In the genomic region with DNA sequence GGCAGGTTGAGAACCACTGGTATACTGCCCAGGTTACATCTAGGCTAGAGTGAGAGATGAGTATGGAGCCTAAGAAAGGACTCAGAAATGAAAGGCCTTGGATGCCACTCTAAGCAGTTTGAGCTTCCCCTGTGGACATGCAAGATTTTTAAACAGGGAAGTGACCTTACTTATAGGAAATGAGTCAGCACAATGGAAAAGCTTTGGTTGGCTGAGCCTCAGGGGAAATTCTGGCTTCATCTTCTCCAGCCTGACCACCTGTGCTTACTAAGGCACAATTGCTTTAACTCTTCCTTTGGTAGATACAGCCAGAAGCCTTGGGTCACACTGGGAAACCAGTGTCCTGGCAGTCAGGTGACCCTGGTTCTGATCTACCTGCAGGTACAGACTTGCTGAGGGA, we compare ENCODE assay signal across 13 cellular contexts.
DNase-seq lines count a peak whose midpoint lies in the region; ATAC-seq and TF ChIP-seq lines count a peak whose summit lies in the region.
"Had no signal": no experiment of that assay in that cellular context is flagged by ENCODE, and none has a peak within 500 bp of the region (broad histone marks: within the 10 kb centered on the region; RNA-seq: fewer than 3 reads in every experiment).

No MANE protein-coding gene starts in this region.

- ATAC-seq in Right ventricle myocardium superior (ENCODE audit: poor library complexity) (peak; percentile 28), Right ventricle myocardium inferior (no peak), gastrocnemius medialis (peak; percentile 12 to 24)

- no peaks in the 10 kb centered on the region for H3K9me3 ChIP-seq in gastrocnemius medialis
- H3K9me3 ChIP-seq: SJSA1 had no signal

- TF ChIP-seq POLR2A in gastrocnemius medialis (IDR thresholded peaks at IDR 0.05): no peak

- intact Hi-C loops in Right ventricle myocardium superior (cut with DNase I) (no loop called here), Right ventricle myocardium inferior (cut with DNase I) (no loop called here), gastrocnemius medialis (cut with DNase I; ENCODE audit: low total_unique reads) (no loop called here)

- TF ChIP-seq CTCF in gastrocnemius medialis (IDR thresholded peaks at IDR 0.05 in 4 of 5, conservative IDR thresholded peaks at IDR 0.05 in 1 of 5) (no peak), brain microvascular endothelial cell (IDR thresholded peaks at IDR 0.05; ENCODE audit: low read depth, low read length, missing control alignments) (no peak)

- in situ Hi-C loops in gastrocnemius medialis (cut with MboI; ENCODE audit: low sequenced_read_pairs in 4 of 4) (no loop called here), brain microvascular endothelial cell (cut with HindIII; ENCODE audit: low pct_ligation_motif_present, low sequenced_read_pairs) (no loop called here)

- H3K27me3 ChIP-seq in gastrocnemius medialis (no peaks in the 10 kb centered on the region), brain microvascular endothelial cell (replicated peaks) (no peaks in the 10 kb centered on the region)
- H3K27me3 ChIP-seq: SJSA1 had no signal

- no peak for DNase-seq in Right ventricle myocardium superior
- DNase-seq in Right ventricle myocardium inferior (ENCODE audit: missing footprints): no peak
- DNase-seq in HS-5 (ENCODE audit: low read depth): peak; percentile 23
- DNase-seq in astrocyte of the hippocampus (ENCODE audit: low read depth, low spot score): peak; percentile 5
- peak in 1 of 2 donors; percentile 18 for DNase-seq in gastrocnemius medialis
- DNase-seq in central memory CD4-positive, alpha-beta T cell: no peak
- no peak for DNase-seq in brain microvascular endothelial cell
- no peak for DNase-seq in NCI-H187 (lab: John Stamatoyannopoulos, UW)
- DNase-seq: activated CD4-positive, alpha-beta T cell treated with anti-CD3 and anti-CD28 coated beads, Interleukin-2, amount 10 ng/mL, durations not matched to agents 24 days and 14 days; activated gamma-delta T cell; GDM1; midbrain had no signal

- no peak overlapping the region for H3K4me3 ChIP-seq in gastrocnemius medialis
- H3K4me3 ChIP-seq in brain microvascular endothelial cell (ENCODE audit: low read depth, low read length): no peak overlapping the region
- H3K4me3 ChIP-seq: SJSA1 had no signal

- peaks cover 5 to 15% of the 10 kb centered on the region in 2 donors for H3K4me1 ChIP-seq in gastrocnemius medialis

- H3K27ac ChIP-seq in gastrocnemius medialis (no peak overlapping the region), brain microvascular endothelial cell (no peak overlapping the region)
- H3K27ac ChIP-seq: SJSA1 had no signal

- H3K36me3 ChIP-seq in gastrocnemius medialis (no peaks in the 10 kb centered on the region), brain microvascular endothelial cell (replicated peaks) (no peaks in the 10 kb centered on the region)
- H3K36me3 ChIP-seq: SJSA1 had no signal

Comparison
In these comparisons a context has a peak if more than half of its experiments do, and no peak if none do; other contexts are left out.
1. DNase-seq: peak in HS-5 (single experiment) and astrocyte of the hippocampus (single experiment); none in Right ventricle myocardium superior (single experiment), Right ventricle myocardium inferior (single experiment), central memory CD4-positive, alpha-beta T cell (single experiment), brain microvascular endothelial cell (single experiment) and NCI-H187 (0 of 2).